In genomic region chr7:91151916-91152315, GRCh38 we compare ENCODE assay signal across 24 cellular contexts.
"Had no signal": no experiment of that assay in that cellular context is flagged by ENCODE, and none has a peak within 500 bp of the region (broad histone marks: within the 10 kb centered on the region; RNA-seq: fewer than 3 reads in every experiment).

No MANE protein-coding gene starts in this region.

- H3K27me3 ChIP-seq: brain microvascular endothelial cell, ovary, stomach, transverse colon, uterus had no signal

- ATAC-seq: natural killer cell treated with Interleukin-12 subunit alpha and Interleukin-12 subunit beta and Interleukin-15 and Interleukin-18, amount 100 ng/mL, for 72 hours; WTC11 had no signal

- DNase-seq: activated CD4-positive, alpha-beta T cell treated with anti-CD3 and anti-CD28 coated beads for 4 hours; activated CD4-positive, alpha-beta T cell treated with anti-CD3 and anti-CD28 coated beads, Interleukin-2, amount 50 U/mL, for 48 hours; activated naive CD4-positive, alpha-beta T cell treated with Interleukin-2 at 50 U/mL for 16 hours; activated naive CD8-positive, alpha-beta T cell treated with anti-CD3 and anti-CD28 coated beads, Interleukin-2, amount 10 ng/mL, durations not matched to agents 7 days and 5 days; activated T-cell treated with anti-CD3 and anti-CD28 coated beads, Interleukin-2, amount 50 U/mL, for 48 hours; brain microvascular endothelial cell; caudate nucleus; dermis blood vessel endothelial cell; effector CD8-positive, alpha-beta T cell; erythroblast; hippocampal formation; left ventricle myocardium inferior; mammary epithelial cell; midbrain; ovary; stimulated activated CD4-positive, alpha-beta T cell treated with anti-CD3 and anti-CD28 coated beads, Interleukin-2, amount 100 ng/mL, for 48 hours; stimulated activated CD8-positive, alpha-beta memory T cell treated with anti-CD3 and anti-CD28 coated beads, Interleukin-4, amount 100 ng/mL, for 48 hours; stomach; T-helper 9 cell; transverse colon; uterus had no signal

- H3K9me3 ChIP-seq: left ventricle myocardium inferior, ovary, prostate gland, stomach, transverse colon, uterus had no signal

- H3K36me3 ChIP-seq: brain microvascular endothelial cell, left ventricle myocardium inferior, ovary, prostate gland, stomach, transverse colon, uterus had no signal

- H3K4me3 ChIP-seq: left ventricle myocardium inferior, ovary, prostate gland, stomach, transverse colon, uterus had no signal

- H3K4me1 ChIP-seq: left ventricle myocardium inferior, prostate gland, stomach, transverse colon, uterus had no signal

- H3K27ac ChIP-seq: brain microvascular endothelial cell, left ventricle myocardium inferior, ovary, prostate gland, stomach, transverse colon, uterus had no signal
